Comparison of ENCODE assay signal across 13 cellular contexts in genomic region chr22:38215156-38216038, GRCh38. TPM values are rescaled to one million over a fixed set of nuclear protein-coding genes. Genes with fewer than 3 reads are reported as not detected.
DNase-seq lines count a peak whose midpoint lies in the region; ATAC-seq and TF ChIP-seq lines count a peak whose summit lies in the region.
"Had no signal": no experiment of that assay in that cellular context is flagged by ENCODE, and none has a peak within 500 bp of the region (broad histone marks: within the 10 kb centered on the region; RNA-seq: fewer than 3 reads in every experiment).

No MANE protein-coding gene starts in this region.

- no peaks in the 10 kb centered on the region for H3K27me3 ChIP-seq in transverse colon
- no peaks in the 10 kb centered on the region for H3K27me3 ChIP-seq in SJCRH30
- H3K27me3 ChIP-seq: body of pancreas, ovary had no signal

- intact Hi-C loops in transverse colon (cut with DNase I; ENCODE audit: low total_unique reads): no loop called here
- intact Hi-C loops in activated T-helper 2 cell treated with anti-CD3 and anti-CD28 coated beads, Interferon-gamma antibody, Interleukin-2, Interleukin-4, amounts not matched to agents 10 μg/mL and 5 μg/mL and 100 μg/mL, durations not matched to agents 14 hours and 24 hours and 36 hours (cut with micrococcal nuclease): no loop called here

- no peak for ATAC-seq in activated naive CD8-positive, alpha-beta T cell treated with anti-CD3 and anti-CD28 coated beads, Interleukin-2, amount 10 ng/mL, durations not matched to agents 7 days and 5 days (ENCODE audit: low read depth)
- ATAC-seq in activated naive CD8-positive, alpha-beta T cell treated with anti-CD3 and anti-CD28 coated beads, Interleukin-2, amount 50 U/mL, for 24 hours: no peak
- no peak for ATAC-seq in activated T-helper 17 cell treated with anti-CD3 and anti-CD28 coated beads, Interleukin-2, amount 50 U/mL, for 72 hours (replicated peaks)
- ATAC-seq in naive B cell (ENCODE audit: low read depth in 2 of 2): no peak

- peaks cover 13% of the 10 kb centered on the region for H3K4me1 Mint-ChIP-seq in activated naive CD8-positive, alpha-beta T cell treated with anti-CD3 and anti-CD28 coated beads, Interleukin-2, amount 10 ng/mL, durations not matched to agents 7 days and 5 days
- H3K4me1 Mint-ChIP-seq in activated naive CD8-positive, alpha-beta T cell treated with anti-CD3 and anti-CD28 coated beads, Interleukin-2, amount 50 U/mL, for 24 hours: peaks cover 33% of the 10 kb centered on the region
- peaks cover 45% of the 10 kb centered on the region for H3K4me1 Mint-ChIP-seq in activated T-helper 17 cell treated with anti-CD3 and anti-CD28 coated beads, Interleukin-2, amount 50 U/mL, for 72 hours
- peaks cover 10 to 14% (median 12%) of the 10 kb centered on the region in 3 donors for H3K4me1 Mint-ChIP-seq in naive B cell
- peaks cover 18% of the 10 kb centered on the region for H3K4me1 Mint-ChIP-seq in activated T-helper 2 cell treated with anti-CD3 and anti-CD28 coated beads, Interferon-gamma antibody, Interleukin-2, Interleukin-4, amounts not matched to agents 10 μg/mL and 5 μg/mL and 100 μg/mL, durations not matched to agents 14 hours and 24 hours and 36 hours (ENCODE audit: low read depth)

- no peak for TF ChIP-seq POLR2A in transverse colon (IDR thresholded peaks at IDR 0.05)

- peaks cover 11% of the 10 kb centered on the region for H3K36me3 Mint-ChIP-seq in activated naive CD8-positive, alpha-beta T cell treated with anti-CD3 and anti-CD28 coated beads, Interleukin-2, amount 10 ng/mL, durations not matched to agents 7 days and 5 days
- peaks cover 7% of the 10 kb centered on the region for H3K36me3 Mint-ChIP-seq in activated naive CD8-positive, alpha-beta T cell treated with anti-CD3 and anti-CD28 coated beads, Interleukin-2, amount 50 U/mL, for 24 hours (ENCODE audit: low read depth)
- H3K36me3 Mint-ChIP-seq in activated T-helper 17 cell treated with anti-CD3 and anti-CD28 coated beads, Interleukin-2, amount 50 U/mL, for 72 hours (ENCODE audit: low read depth): peaks cover 68% of the 10 kb centered on the region
- no peaks in the 10 kb centered on the region for H3K36me3 Mint-ChIP-seq in naive B cell
- H3K36me3 Mint-ChIP-seq in activated T-helper 2 cell treated with anti-CD3 and anti-CD28 coated beads, Interferon-gamma antibody, Interleukin-2, Interleukin-4, amounts not matched to agents 10 μg/mL and 5 μg/mL and 100 μg/mL, durations not matched to agents 14 hours and 24 hours and 36 hours (ENCODE audit: low read depth): peaks cover 18% of the 10 kb centered on the region

- TF ChIP-seq EP300 in transverse colon (IDR thresholded peaks at IDR 0.05; ENCODE audit: low read depth): no peak

- peaks cover 22 to 34% (median 26%) of the 10 kb centered on the region in 4 donors for H3K4me1 ChIP-seq in transverse colon
- H3K4me1 ChIP-seq in SJCRH30: peaks cover 15% of the 10 kb centered on the region

- DNase-seq in activated naive CD8-positive, alpha-beta T cell treated with anti-CD3 and anti-CD28 coated beads, Interleukin-2, amount 10 ng/mL, durations not matched to agents 7 days and 5 days: no peak
- DNase-seq in activated naive CD8-positive, alpha-beta T cell treated with anti-CD3 and anti-CD28 coated beads, Interleukin-2, amount 50 U/mL, for 24 hours: no peak
- no peak for DNase-seq in naive B cell
- no peak for DNase-seq in transverse colon
- no peak for DNase-seq in activated T-helper 2 cell treated with anti-CD3 and anti-CD28 coated beads, Interferon-gamma antibody, Interleukin-2, Interleukin-4, amounts not matched to agents 10 μg/mL and 5 μg/mL and 100 μg/mL, durations not matched to agents 14 hours and 24 hours and 36 hours (ENCODE audit: low spot score)
- DNase-seq in NCI-H2196 treated with DMSO at 0.1 percent for 48 hours (lab: John Stamatoyannopoulos, UW; ENCODE audit: unreplicated experiment): no peak
- DNase-seq in SJCRH30: no peak
- DNase-seq: NCI-H2081 treated with DMSO at 0.1 percent for 48 hours, PC-9, T1000 had no signal

- no peaks in the 10 kb centered on the region for H3K27me3 Mint-ChIP-seq in activated naive CD8-positive, alpha-beta T cell treated with anti-CD3 and anti-CD28 coated beads, Interleukin-2, amount 10 ng/mL, durations not matched to agents 7 days and 5 days
- H3K27me3 Mint-ChIP-seq in activated naive CD8-positive, alpha-beta T cell treated with anti-CD3 and anti-CD28 coated beads, Interleukin-2, amount 50 U/mL, for 24 hours: no peaks in the 10 kb centered on the region
- H3K27me3 Mint-ChIP-seq in activated T-helper 17 cell treated with anti-CD3 and anti-CD28 coated beads, Interleukin-2, amount 50 U/mL, for 72 hours: no peaks in the 10 kb centered on the region
- peaks cover 0 to 9% (median 0%) of the 10 kb centered on the region in 3 donors for H3K27me3 Mint-ChIP-seq in naive B cell
- no peaks in the 10 kb centered on the region for H3K27me3 Mint-ChIP-seq in activated T-helper 2 cell treated with anti-CD3 and anti-CD28 coated beads, Interferon-gamma antibody, Interleukin-2, Interleukin-4, amounts not matched to agents 10 μg/mL and 5 μg/mL and 100 μg/mL, durations not matched to agents 14 hours and 24 hours and 36 hours (ENCODE audit: low read depth)

- H3K36me3 ChIP-seq in transverse colon (no peaks in the 10 kb centered on the region), SJCRH30 (no peaks in the 10 kb centered on the region)
- H3K36me3 ChIP-seq: ovary had no signal

- no peaks in the 10 kb centered on the region for H3K9me3 ChIP-seq in transverse colon
- H3K9me3 ChIP-seq in SJCRH30 (replicated peaks): no peaks in the 10 kb centered on the region
- H3K9me3 ChIP-seq: body of pancreas, ovary had no signal

- H3K4me3 Mint-ChIP-seq in activated naive CD8-positive, alpha-beta T cell treated with anti-CD3 and anti-CD28 coated beads, Interleukin-2, amount 10 ng/mL, durations not matched to agents 7 days and 5 days: peak overlapping the region; percentile 25
- no peak overlapping the region for H3K4me3 Mint-ChIP-seq in activated naive CD8-positive, alpha-beta T cell treated with anti-CD3 and anti-CD28 coated beads, Interleukin-2, amount 50 U/mL, for 24 hours
- H3K4me3 Mint-ChIP-seq in activated T-helper 17 cell treated with anti-CD3 and anti-CD28 coated beads, Interleukin-2, amount 50 U/mL, for 72 hours: peak overlapping the region; percentile 45
- H3K4me3 Mint-ChIP-seq in naive B cell: peak overlapping the region in 6 of 8 donors; percentile 21 to 82 (median 60)
- H3K4me3 Mint-ChIP-seq in activated T-helper 2 cell treated with anti-CD3 and anti-CD28 coated beads, Interferon-gamma antibody, Interleukin-2, Interleukin-4, amounts not matched to agents 10 μg/mL and 5 μg/mL and 100 μg/mL, durations not matched to agents 14 hours and 24 hours and 36 hours (ENCODE audit: low read depth): no peak overlapping the region

- TF ChIP-seq CTCF in transverse colon (IDR thresholded peaks at IDR 0.05): no peak

- WGBS in transverse colon (ENCODE audit: low coverage in 1 of 2), 2 donors: 86 to 96% methylated on average over 4 to 11 of the region's 11 CpGs

- in situ Hi-C loops in transverse colon (cut with MboI; ENCODE audit: low pct_ligation_motif_present in 1 of 4, low pct_unique_long_range_greater_than_20kb in 1 of 4, low sequenced_read_pairs in 3 of 4): no loop called here

- H3K27ac Mint-ChIP-seq in activated naive CD8-positive, alpha-beta T cell treated with anti-CD3 and anti-CD28 coated beads, Interleukin-2, amount 10 ng/mL, durations not matched to agents 7 days and 5 days: peak overlapping the region; percentile 38
- no peak overlapping the region for H3K27ac Mint-ChIP-seq in activated naive CD8-positive, alpha-beta T cell treated with anti-CD3 and anti-CD28 coated beads, Interleukin-2, amount 50 U/mL, for 24 hours
- H3K27ac Mint-ChIP-seq in activated T-helper 17 cell treated with anti-CD3 and anti-CD28 coated beads, Interleukin-2, amount 50 U/mL, for 72 hours: peak overlapping the region; percentile 48
- peak overlapping the region in 3 of 6 donors; percentile 29 to 72 (median 49) for H3K27ac Mint-ChIP-seq in naive B cell
- H3K27ac Mint-ChIP-seq in activated T-helper 2 cell treated with anti-CD3 and anti-CD28 coated beads, Interferon-gamma antibody, Interleukin-2, Interleukin-4, amounts not matched to agents 10 μg/mL and 5 μg/mL and 100 μg/mL, durations not matched to agents 14 hours and 24 hours and 36 hours: no peak overlapping the region

- POLR2A ChIA-PET in activated naive CD8-positive, alpha-beta T cell treated with anti-CD3 and anti-CD28 coated beads, Interleukin-2, amount 10 ng/mL, durations not matched to agents 7 days and 5 days (lab: Charles Lee): no interaction called here

- H3K9me3 Mint-ChIP-seq in activated naive CD8-positive, alpha-beta T cell treated with anti-CD3 and anti-CD28 coated beads, Interleukin-2, amount 10 ng/mL, durations not matched to agents 7 days and 5 days: no peaks in the 10 kb centered on the region
- no peaks in the 10 kb centered on the region for H3K9me3 Mint-ChIP-seq in activated naive CD8-positive, alpha-beta T cell treated with anti-CD3 and anti-CD28 coated beads, Interleukin-2, amount 50 U/mL, for 24 hours
- no peaks in the 10 kb centered on the region for H3K9me3 Mint-ChIP-seq in activated T-helper 17 cell treated with anti-CD3 and anti-CD28 coated beads, Interleukin-2, amount 50 U/mL, for 72 hours
- no peaks in the 10 kb centered on the region for H3K9me3 Mint-ChIP-seq in naive B cell
- H3K9me3 Mint-ChIP-seq in activated T-helper 2 cell treated with anti-CD3 and anti-CD28 coated beads, Interferon-gamma antibody, Interleukin-2, Interleukin-4, amounts not matched to agents 10 μg/mL and 5 μg/mL and 100 μg/mL, durations not matched to agents 14 hours and 24 hours and 36 hours: no peaks in the 10 kb centered on the region

- H3K27ac ChIP-seq in transverse colon (peak overlapping the region in 3 of 4 donors; percentile 16 to 56 (median 50)), SJCRH30 (no peak overlapping the region)
- H3K27ac ChIP-seq: PC-9 had no signal

- H3K4me3 ChIP-seq in transverse colon (no peak overlapping the region), SJCRH30 (no peak overlapping the region)
- H3K4me3 ChIP-seq: body of pancreas, ovary, PC-9 had no signal

RNA-seq across cellular contexts. Expression of gene MAFF, which starts 13.6 kb away (rescaled TPM):
- total RNA-seq in activated naive CD8-positive, alpha-beta T cell treated with anti-CD3 and anti-CD28 coated beads, Interleukin-2, amount 10 ng/mL, durations not matched to agents 7 days and 5 days: 10 to 100 TPM; 10.8 to 12.8 TPM
- 10 to 100 TPM; 15.7 to 58.8 TPM for total RNA-seq in activated T-helper 17 cell treated with anti-CD3 and anti-CD28 coated beads, Interleukin-2, amount 50 U/mL, for 72 hours
- 1 to 10 TPM in 5 of 6 donors, not detected in 1; 1.0 to 2.9 (median 1.6) TPM for polyA plus RNA-seq in naive B cell (ENCODE audit: low read depth in 6 of 6)
- total RNA-seq in transverse colon: 10 to 100 TPM in 3 of 4 donors, 1 to 10 TPM in 1; 3.8 to 30.3 (median 22.0) TPM
- total RNA-seq in activated T-helper 2 cell treated with anti-CD3 and anti-CD28 coated beads, Interferon-gamma antibody, Interleukin-2, Interleukin-4, amounts not matched to agents 10 μg/mL and 5 μg/mL and 100 μg/mL, durations not matched to agents 14 hours and 24 hours and 36 hours: 13.5 and 15.3 TPM in 2 replicates
- 3.2 and 3.6 TPM in 2 replicates for total RNA-seq in SJCRH30 (2014; rRNA removed; shearing (Covaris generic))

RNA-seq across cellular contexts. Expression of gene PLA2G6, which starts 33.8 kb away (rescaled TPM):
- 100 to 1,000 TPM in 1 of 2 experiments, 10 to 100 TPM in 1; 94.6 to 103 TPM for total RNA-seq in activated naive CD8-positive, alpha-beta T cell treated with anti-CD3 and anti-CD28 coated beads, Interleukin-2, amount 10 ng/mL, durations not matched to agents 7 days and 5 days
- 10 to 100 TPM; 36.6 to 90.7 TPM for total RNA-seq in activated T-helper 17 cell treated with anti-CD3 and anti-CD28 coated beads, Interleukin-2, amount 50 U/mL, for 72 hours
- polyA plus RNA-seq in naive B cell (ENCODE audit: low read depth in 6 of 6): 1 to 10 TPM in 5 of 6 donors, not detected in 1; 2.7 to 7.6 (median 3.9) TPM
- 100 to 1,000 TPM in 2 of 4 donors, 10 to 100 TPM in 2; 30.7 to 327 (median 72.3) TPM for total RNA-seq in transverse colon
- 32.8 and 36.0 TPM in 2 replicates for total RNA-seq in activated T-helper 2 cell treated with anti-CD3 and anti-CD28 coated beads, Interferon-gamma antibody, Interleukin-2, Interleukin-4, amounts not matched to agents 10 μg/mL and 5 μg/mL and 100 μg/mL, durations not matched to agents 14 hours and 24 hours and 36 hours
- 3.9 and 5.4 TPM in 2 replicates for total RNA-seq in SJCRH30 (2014; rRNA removed; shearing (Covaris generic))

RNA-seq across cellular contexts. Expression of gene TMEM184B, which starts 57.4 kb away (rescaled TPM):
- 10 to 100 TPM; 29.7 to 31.5 TPM for total RNA-seq in activated naive CD8-positive, alpha-beta T cell treated with anti-CD3 and anti-CD28 coated beads, Interleukin-2, amount 10 ng/mL, durations not matched to agents 7 days and 5 days
- 10 to 100 TPM; 31.5 to 36.5 TPM for total RNA-seq in activated T-helper 17 cell treated with anti-CD3 and anti-CD28 coated beads, Interleukin-2, amount 50 U/mL, for 72 hours
- polyA plus RNA-seq in naive B cell (ENCODE audit: low read depth in 6 of 6): 1 to 10 TPM in 5 of 6 donors, not detected in 1; 1.8 to 5.9 (median 4.1) TPM
- 10 to 100 TPM; 18.7 to 88.4 (median 41.1) TPM for total RNA-seq in transverse colon
- 34.8 and 35.8 TPM in 2 replicates for total RNA-seq in activated T-helper 2 cell treated with anti-CD3 and anti-CD28 coated beads, Interferon-gamma antibody, Interleukin-2, Interleukin-4, amounts not matched to agents 10 μg/mL and 5 μg/mL and 100 μg/mL, durations not matched to agents 14 hours and 24 hours and 36 hours
- 16.9 and 18.7 TPM in 2 replicates for total RNA-seq in SJCRH30 (2014; rRNA removed; shearing (Covaris generic))

Comparison
In these comparisons a context has a peak if more than half of its experiments do, and no peak if none do; other contexts are left out.
1. H3K27ac Mint-ChIP-seq: peak in activated naive CD8-positive, alpha-beta T cell treated with anti-CD3 and anti-CD28 coated beads, Interleukin-2, amount 10 ng/mL, durations not matched to agents 7 days and 5 days (single experiment) and activated T-helper 17 cell treated with anti-CD3 and anti-CD28 coated beads, Interleukin-2, amount 50 U/mL, for 72 hours (single experiment); none in activated naive CD8-positive, alpha-beta T cell treated with anti-CD3 and anti-CD28 coated beads, Interleukin-2, amount 50 U/mL, for 24 hours (single experiment) and activated T-helper 2 cell treated with anti-CD3 and anti-CD28 coated beads, Interferon-gamma antibody, Interleukin-2, Interleukin-4, amounts not matched to agents 10 μg/mL and 5 μg/mL and 100 μg/mL, durations not matched to agents 14 hours and 24 hours and 36 hours (single experiment).
2. H3K4me3 Mint-ChIP-seq: peak in activated naive CD8-positive, alpha-beta T cell treated with anti-CD3 and anti-CD28 coated beads, Interleukin-2, amount 10 ng/mL, durations not matched to agents 7 days and 5 days (single experiment), activated T-helper 17 cell treated with anti-CD3 and anti-CD28 coated beads, Interleukin-2, amount 50 U/mL, for 72 hours (single experiment) and naive B cell (6 of 8); none in activated naive CD8-positive, alpha-beta T cell treated with anti-CD3 and anti-CD28 coated beads, Interleukin-2, amount 50 U/mL, for 24 hours (single experiment) and activated T-helper 2 cell treated with anti-CD3 and anti-CD28 coated beads, Interferon-gamma antibody, Interleukin-2, Interleukin-4, amounts not matched to agents 10 μg/mL and 5 μg/mL and 100 μg/mL, durations not matched to agents 14 hours and 24 hours and 36 hours (single experiment).